Comparison of ENCODE assay signal across 17 cellular contexts in genomic region chr20:58238490-58238889, GRCh38. TPM values are rescaled to one million over a fixed set of nuclear protein-coding genes. Genes with fewer than 3 reads are reported as not detected.
"Had no signal": no experiment of that assay in that cellular context is flagged by ENCODE, and none has a peak within 500 bp of the region (broad histone marks: within the 10 kb centered on the region; RNA-seq: fewer than 3 reads in every experiment).

No MANE protein-coding gene starts in this region.

- DNase-seq: activated CD4-positive, alpha-beta T cell treated with anti-CD3 and anti-CD28 coated beads for 48 hours; activated CD8-positive, alpha-beta memory T cell treated with anti-CD3 and anti-CD28 coated beads for 24 hours; activated effector memory CD4-positive, alpha-beta T cell treated with anti-CD3 and anti-CD28 coated beads, Interleukin-2, amount 50 U/mL, for 16 hours; activated T-cell treated with anti-CD3 and anti-CD28 coated beads, Interleukin-2, amount 50 U/mL, for 1 hour; heart right ventricle; kidney; left ventricle myocardium inferior; mesendoderm; tibial artery had no signal

- H3K4me3 Mint-ChIP-seq: neural progenitor cell, WTC11 had no signal

- ATAC-seq: activated naive CD4-positive, alpha-beta T cell treated with anti-CD3 and anti-CD28 coated beads, Interleukin-2, amount 50 U/mL, for 72 hours; heart right ventricle; WTC11 had no signal

- H3K27ac ChIP-seq: heart right ventricle, left ventricle myocardium inferior, neural progenitor cell, skin epidermis, tibial artery had no signal

- H3K9me3 Mint-ChIP-seq: activated naive CD4-positive, alpha-beta T cell treated with anti-CD3 and anti-CD28 coated beads, Interleukin-2, amount 50 U/mL, for 72 hours; neural progenitor cell; WTC11 had no signal

- H2AFZ ChIP-seq: neural progenitor cell had no signal

- H3K27ac Mint-ChIP-seq: neural progenitor cell, WTC11 had no signal

- H3K27me3 ChIP-seq: tibial artery had no signal

- H3K4me1 ChIP-seq: left ventricle myocardium inferior had no signal

- FAIRE-seq: bronchial epithelial cell, frontal cortex, kidney had no signal

- H3K4me2 ChIP-seq: neural progenitor cell had no signal

- H3K9me3 ChIP-seq: heart right ventricle, left ventricle myocardium inferior, tibial artery had no signal

- H3K4me3 ChIP-seq: heart right ventricle, left ventricle myocardium inferior, neural progenitor cell, skin epidermis, tibial artery had no signal

- H3K9ac ChIP-seq: neural progenitor cell had no signal

- H3K36me3 Mint-ChIP-seq: activated naive CD4-positive, alpha-beta T cell treated with anti-CD3 and anti-CD28 coated beads, Interleukin-2, amount 50 U/mL, for 72 hours had no signal

- H3K36me3 ChIP-seq: neural progenitor cell had no signal

RNA-seq across cellular contexts. Expression of gene ANKRD60, which starts 10.0 kb away (rescaled TPM):
- total RNA-seq: activated naive CD4-positive, alpha-beta T cell treated with anti-CD3 and anti-CD28 coated beads, Interleukin-2, amount 50 U/mL, for 72 hours; bronchial epithelial cell; chondrocyte; frontal cortex; heart right ventricle; kidney; left ventricle myocardium inferior; T-helper 1 cell treated with Interleukin-12 subunit alpha and Interleukin-12 subunit beta and Interleukin-4 antibody, amounts not matched to agents 30 ng/mL and 1 ng/mL, for 36 hours; WTC11 had no signal
